Comparison of ENCODE assay signal across 1 cellular context in genomic region chr2:24339856-24340262, GRCh38.
TF ChIP-seq lines count a peak whose summit lies in the region.

No MANE protein-coding gene starts in this region.

TF ChIP-seq in HepG2, 621 proteins besides CTCF, POLR2A, EP300 and RAD21 (continued from another document):
- no peak for TF ChIP-seq ZNF761 (CRISPR knock-in tag; conservative IDR thresholded peaks at IDR 0.05)
- TF ChIP-seq THAP11 (CRISPR knock-in tag; IDR thresholded peaks at IDR 0.05), result no peak
- no peak for TF ChIP-seq ZNF326 (CRISPR knock-in tag; IDR thresholded peaks at IDR 0.05; ENCODE audit: borderline replicate concordance)
